In the genomic region with DNA sequence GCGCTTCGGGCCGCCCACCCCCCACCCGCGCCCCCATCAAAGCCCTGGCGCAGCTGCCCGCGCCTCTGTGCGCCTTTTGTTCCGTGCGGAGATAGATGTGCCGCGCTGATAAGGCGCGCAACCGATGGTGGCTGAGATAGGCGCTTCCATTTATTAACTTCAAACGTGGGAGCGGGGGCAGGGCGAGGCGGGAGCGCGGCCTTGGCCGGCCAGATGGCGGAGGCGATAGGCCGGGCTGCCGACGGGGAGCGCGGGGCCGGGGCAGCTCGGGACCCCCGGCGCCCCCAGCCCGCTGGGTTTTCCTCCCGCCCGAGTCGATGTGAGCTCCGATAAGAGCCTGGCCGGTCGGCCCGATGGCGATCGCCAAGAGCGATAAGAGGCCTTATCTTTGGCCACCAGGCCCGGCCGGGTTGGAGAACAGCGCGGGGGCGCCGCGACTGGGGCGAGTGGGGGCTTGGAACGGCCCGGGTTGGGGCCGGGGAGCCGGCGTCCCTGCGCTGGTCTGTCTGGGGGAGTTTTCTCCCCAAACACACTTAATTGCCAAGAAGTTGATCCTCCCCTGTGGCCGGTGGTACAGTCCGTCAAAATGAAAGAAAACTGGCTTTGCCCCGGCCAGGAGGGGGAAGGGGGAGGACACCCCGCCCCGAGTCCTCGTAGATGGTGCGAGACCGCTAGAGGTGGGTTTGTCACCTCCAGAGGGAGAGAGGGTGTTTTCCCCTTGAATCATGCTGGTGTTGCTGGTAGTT, we compare ENCODE assay signal across 8 cellular contexts. TPM values are rescaled to one million over a fixed set of nuclear protein-coding genes. Genes with fewer than 3 reads are reported as not detected.
DNase-seq lines count a peak whose midpoint lies in the region; ATAC-seq and TF ChIP-seq lines count a peak whose summit lies in the region.

No MANE protein-coding gene starts in this region.

- CTCF ChIA-PET in Calu3 (lab: Charles Lee), result interaction anchor here (0.6 kb wide), 3 partner anchors 11 to 1229 kb away, joined by 3 read pairs; no protein-coding TSS in a partner anchor

- no peak overlapping the region for H3K27ac ChIP-seq in SJCRH30

- no peak for ATAC-seq in HG03571 (IDR thresholded peaks at IDR 0.05; ENCODE audit: unreplicated experiment)

- H3K4me1 ChIP-seq in SJCRH30, result no peaks in the 10 kb centered on the region

- peaks cover 49% of the 10 kb centered on the region for H3K27me3 Mint-ChIP-seq in Calu3 (ENCODE audit: unreplicated experiment)
- no peaks in the 10 kb centered on the region for H3K27me3 Mint-ChIP-seq in activated naive CD8-positive, alpha-beta T cell treated with anti-CD3 and anti-CD28 coated beads for 36 hours

- H3K4me3 Mint-ChIP-seq in Calu3 (ENCODE audit: low read depth, unreplicated experiment), result peak overlapping the region; percentile 83
- H3K4me3 Mint-ChIP-seq in activated naive CD8-positive, alpha-beta T cell treated with anti-CD3 and anti-CD28 coated beads for 36 hours, result peak overlapping the region; percentile 87

- no peaks in the 10 kb centered on the region for H3K27me3 ChIP-seq in SJCRH30

- peak overlapping the region; percentile 39 for H3K4me3 ChIP-seq in SJCRH30

- BruUV-seq in Calu3 (replicated peaks; lab: Mats Ljungman, UMichigan), result no TSS peak

- H3K36me3 ChIP-seq in SJCRH30, result no peaks in the 10 kb centered on the region

- H3K9me3 ChIP-seq in SJCRH30 (replicated peaks), result no peaks in the 10 kb centered on the region

- DNase-seq in Calu3 (peak; percentile 37), H4 (ENCODE audit: low spot score) (peak; percentile 38), SJCRH30 (no peak), inferior parietal cortex (ENCODE audit: extremely low spot score) (peak; percentile 23), NCI-H1048 (lab: John Stamatoyannopoulos, UW) (no peak)
- peak; percentile 90 for DNase-seq in activated naive CD8-positive, alpha-beta T cell treated with anti-CD3 and anti-CD28 coated beads for 36 hours
- DNase-seq in stimulated activated CD4-positive, alpha-beta T cell treated with anti-CD3 and anti-CD28 coated beads, Interleukin-2, amount 100 ng/mL, for 4 hours (ENCODE audit: low read depth), result peak; percentile 66

- H3K9me3 Mint-ChIP-seq in Calu3 (ENCODE audit: low read depth, unreplicated experiment), result no peaks in the 10 kb centered on the region
- H3K9me3 Mint-ChIP-seq in activated naive CD8-positive, alpha-beta T cell treated with anti-CD3 and anti-CD28 coated beads for 36 hours, result no peaks in the 10 kb centered on the region

- H3K36me3 Mint-ChIP-seq in Calu3 (ENCODE audit: insufficient read depth, unreplicated experiment), result peaks cover 32% of the 10 kb centered on the region
- H3K36me3 Mint-ChIP-seq in activated naive CD8-positive, alpha-beta T cell treated with anti-CD3 and anti-CD28 coated beads for 36 hours, result peaks cover 3% of the 10 kb centered on the region

- no peak for TF ChIP-seq CTCF in Calu3 (IDR thresholded peaks at IDR 0.05; ENCODE audit: unreplicated experiment)

- peaks cover 17% of the 10 kb centered on the region for H3K4me1 Mint-ChIP-seq in Calu3 (ENCODE audit: low read depth, unreplicated experiment)
- H3K4me1 Mint-ChIP-seq in activated naive CD8-positive, alpha-beta T cell treated with anti-CD3 and anti-CD28 coated beads for 36 hours, result peaks cover 40% of the 10 kb centered on the region

- H3K27ac Mint-ChIP-seq in Calu3 (ENCODE audit: unreplicated experiment), result no peak overlapping the region
- peak overlapping the region; percentile 99 for H3K27ac Mint-ChIP-seq in activated naive CD8-positive, alpha-beta T cell treated with anti-CD3 and anti-CD28 coated beads for 36 hours

- intact Hi-C loops in Calu3 (cut with micrococcal nuclease; ENCODE audit: unreplicated experiment), result no loop called here

RNA-seq across cellular contexts. Expression of gene ZFPM1, which starts 2.7 kb away (rescaled TPM):
- total RNA-seq in Calu3 (2022), result 3.1 and 5.2 TPM in 2 replicates
- total RNA-seq in H4 (2014; rRNA removed; shearing (Covaris generic)), result 0.29 and 0.86 TPM in 2 replicates
- 0.56 and 0.85 TPM in 2 replicates for total RNA-seq in SJCRH30 (2014; rRNA removed; shearing (Covaris generic))
- 1 to 10 TPM; 6.7 to 6.9 TPM for total RNA-seq in activated naive CD8-positive, alpha-beta T cell treated with anti-CD3 and anti-CD28 coated beads for 36 hours

Comparison
In these comparisons a context has a peak if more than half of its experiments do, and no peak if none do; other contexts are left out.
1. DNase-seq: peak in Calu3 (single experiment), H4 (single experiment), activated naive CD8-positive, alpha-beta T cell treated with anti-CD3 and anti-CD28 coated beads for 36 hours (single experiment), inferior parietal cortex (single experiment) and stimulated activated CD4-positive, alpha-beta T cell treated with anti-CD3 and anti-CD28 coated beads, Interleukin-2, amount 100 ng/mL, for 4 hours (single experiment); none in SJCRH30 (0 of 2) and NCI-H1048 (single experiment).